8 cellular contexts compared by ENCODE assay signal in the genomic region with DNA sequence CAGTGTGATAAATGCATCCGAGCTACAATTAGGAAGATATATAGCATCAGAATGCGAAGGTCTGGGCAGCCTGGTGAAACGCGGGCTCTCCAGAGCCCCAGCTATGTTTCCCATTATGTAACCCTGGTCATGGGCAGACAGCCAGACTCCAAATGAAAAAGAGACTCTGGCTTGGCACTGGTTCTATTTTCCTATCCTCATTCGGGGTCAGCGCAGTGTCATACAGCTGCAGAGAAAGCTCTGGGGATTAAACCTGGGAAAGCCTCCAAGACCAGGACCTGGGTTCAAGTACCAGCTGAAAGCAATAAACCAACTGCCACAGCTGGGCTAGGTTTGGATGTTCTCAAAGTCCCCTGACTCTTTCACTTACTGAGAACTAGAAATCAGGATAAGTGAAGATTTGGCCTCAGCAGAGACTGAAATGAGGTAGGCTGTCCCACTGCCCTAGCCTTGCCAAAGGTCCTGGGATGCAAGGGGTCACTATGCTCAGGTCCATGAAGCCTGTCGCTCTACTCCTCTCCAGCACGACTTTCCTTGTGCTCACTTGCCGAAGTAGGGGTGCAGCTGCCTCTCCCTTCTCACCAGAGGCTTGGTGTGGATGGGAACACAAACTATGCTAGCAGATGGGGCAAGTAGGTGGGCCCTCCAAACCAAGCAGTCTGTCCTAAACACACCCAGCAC.
A peak's percentile ranks its signal among the peaks of the same experiment; 100 is the strongest.
DNase-seq lines count a peak whose midpoint lies in the region; ATAC-seq lines count a peak whose summit lies in the region.

No MANE protein-coding gene starts in this region.

- H3K27ac ChIP-seq in right cardiac atrium (ENCODE audit: low read length): peak overlapping the region; percentile 59

- H3K9me3 ChIP-seq in right cardiac atrium (ENCODE audit: control insufficient read depth, low read length): no peaks in the 10 kb centered on the region

- no peaks in the 10 kb centered on the region for H3K27me3 ChIP-seq in right cardiac atrium (ENCODE audit: control insufficient read depth, insufficient read depth)

- peaks cover 40% of the 10 kb centered on the region for H3K4me1 ChIP-seq in right cardiac atrium (ENCODE audit: control insufficient read depth, insufficient read depth, low read length)

- 10% methylated on average over 9 of the region's 9 CpGs for WGBS in right cardiac atrium

- DNase-seq in H4 (ENCODE audit: low spot score): peak; percentile 81
- peak; percentile 97 for DNase-seq in amniotic epithelial cell (ENCODE audit: low read depth)
- DNase-seq in right cardiac atrium: peak; percentile 86 to 91 (median 86)
- peak; percentile 99 for DNase-seq in smooth muscle cell of the brain vasculature (ENCODE audit: low read depth, low spot score)
- DNase-seq in stimulated activated naive CD4-positive, alpha-beta T cell (lab: John Stamatoyannopoulos, UW): no peak
- no peak for DNase-seq in NCI-H146 treated with DMSO at 0.1 percent for 48 hours (lab: John Stamatoyannopoulos, UW; ENCODE audit: unreplicated experiment)
- no peak for DNase-seq in SIG-M5 treated with dmso at 0.1 percent for 504 hours (lab: John Stamatoyannopoulos, UW; ENCODE audit: unreplicated experiment)

- intact Hi-C loops in right cardiac atrium (cut with DNase I): loop anchor here in 2 of 4 donors (5.0 to 10.0 kb wide), 3 partner anchors 33 to 117 kb away; no protein-coding TSS in a partner anchor

- no peak overlapping the region for H3K4me3 ChIP-seq in right cardiac atrium (ENCODE audit: low read length)

- ATAC-seq in right cardiac atrium: peak; percentile 80 to 82
- ATAC-seq in HG03520 (IDR thresholded peaks at IDR 0.05; ENCODE audit: unreplicated experiment): no peak

Comparison
In these comparisons a context has a peak if more than half of its experiments do, and no peak if none do; other contexts are left out.
1. DNase-seq: peak in H4 (single experiment), amniotic epithelial cell (single experiment), right cardiac atrium (3 of 3) and smooth muscle cell of the brain vasculature (single experiment); none in stimulated activated naive CD4-positive, alpha-beta T cell (0 of 6), NCI-H146 treated with DMSO at 0.1 percent for 48 hours (single experiment) and SIG-M5 treated with dmso at 0.1 percent for 504 hours (single experiment).